ENCODE assay signal across 10 cellular contexts in genomic region chr7:80151274-80151665, GRCh38. TPM values are rescaled to one million over a fixed set of nuclear protein-coding genes. Genes with fewer than 3 reads are reported as not detected.
DNase-seq lines count a peak whose midpoint lies in the region; ATAC-seq and TF ChIP-seq lines count a peak whose summit lies in the region.
"Had no signal": no experiment of that assay in that cellular context is flagged by ENCODE, and none has a peak within 500 bp of the region (broad histone marks: within the 10 kb centered on the region; RNA-seq: fewer than 3 reads in every experiment).

No MANE protein-coding gene starts in this region.

- ATAC-seq in GM18861 (IDR thresholded peaks at IDR 0.05; ENCODE audit: unreplicated experiment) (peak; percentile 73), GM19467 (IDR thresholded peaks at IDR 0.05; ENCODE audit: unreplicated experiment) (no peak)

- DNase-seq in HT1080 (ENCODE audit: low read depth) (peak; percentile 35), astrocyte of the cerebellum (ENCODE audit: low read depth) (peak; percentile 63), NCI-H446 (lab: John Stamatoyannopoulos, UW) (no peak), NCI-H510A (lab: John Stamatoyannopoulos, UW) (no peak)
- peak; percentile 34 for DNase-seq in stimulated activated CD4-positive, alpha-beta T cell treated with anti-CD3 and anti-CD28 coated beads, Interleukin-2, amount 100 ng/mL, for 4 hours (ENCODE audit: low read depth)
- no peak for DNase-seq in stimulated activated naive CD4-positive, alpha-beta T cell treated with Interleukin-2 at 50 U/mL for 16 hours (lab: John Stamatoyannopoulos, UW)
- DNase-seq: activated effector memory CD4-positive, alpha-beta T cell treated with Interleukin-2 at 50 U/mL for 16 hours had no signal

- in situ Hi-C loops in astrocyte of the cerebellum (cut with HindIII; ENCODE audit: low sequenced_read_pairs), result no loop called here

- no peak overlapping the region for H3K4me3 ChIP-seq in astrocyte of the cerebellum (ENCODE audit: low read depth, low read length)
- H3K4me3 ChIP-seq: thoracic aorta had no signal

- TF ChIP-seq CTCF in astrocyte of the cerebellum (IDR thresholded peaks at IDR 0.05; ENCODE audit: low read depth, low read length, missing control alignments), result peak; percentile 8

RNA-seq across cellular contexts. Expression of gene GNAI1, which starts 16.6 kb away (rescaled TPM):
- 25.7 and 36.2 TPM in 2 replicates for total RNA-seq in HT1080 (2014; rRNA removed; shearing (Covaris generic))
- polyA plus RNA-seq in HT1080 (2015; cell fraction: cytosol; rRNA removed), result 22.0 and 22.2 TPM in 2 replicates
- polyA plus RNA-seq in HT1080 (2015; cell fraction: nucleus; rRNA removed), result 21.2 and 25.3 TPM in 2 replicates

Comparison
In these comparisons a context has a peak if more than half of its experiments do, and no peak if none do; other contexts are left out.
1. DNase-seq: peak in HT1080 (single experiment), astrocyte of the cerebellum (single experiment) and stimulated activated CD4-positive, alpha-beta T cell treated with anti-CD3 and anti-CD28 coated beads, Interleukin-2, amount 100 ng/mL, for 4 hours (single experiment); none in stimulated activated naive CD4-positive, alpha-beta T cell treated with Interleukin-2 at 50 U/mL for 16 hours (single experiment), NCI-H446 (0 of 2) and NCI-H510A (single experiment).